In the genomic region with DNA sequence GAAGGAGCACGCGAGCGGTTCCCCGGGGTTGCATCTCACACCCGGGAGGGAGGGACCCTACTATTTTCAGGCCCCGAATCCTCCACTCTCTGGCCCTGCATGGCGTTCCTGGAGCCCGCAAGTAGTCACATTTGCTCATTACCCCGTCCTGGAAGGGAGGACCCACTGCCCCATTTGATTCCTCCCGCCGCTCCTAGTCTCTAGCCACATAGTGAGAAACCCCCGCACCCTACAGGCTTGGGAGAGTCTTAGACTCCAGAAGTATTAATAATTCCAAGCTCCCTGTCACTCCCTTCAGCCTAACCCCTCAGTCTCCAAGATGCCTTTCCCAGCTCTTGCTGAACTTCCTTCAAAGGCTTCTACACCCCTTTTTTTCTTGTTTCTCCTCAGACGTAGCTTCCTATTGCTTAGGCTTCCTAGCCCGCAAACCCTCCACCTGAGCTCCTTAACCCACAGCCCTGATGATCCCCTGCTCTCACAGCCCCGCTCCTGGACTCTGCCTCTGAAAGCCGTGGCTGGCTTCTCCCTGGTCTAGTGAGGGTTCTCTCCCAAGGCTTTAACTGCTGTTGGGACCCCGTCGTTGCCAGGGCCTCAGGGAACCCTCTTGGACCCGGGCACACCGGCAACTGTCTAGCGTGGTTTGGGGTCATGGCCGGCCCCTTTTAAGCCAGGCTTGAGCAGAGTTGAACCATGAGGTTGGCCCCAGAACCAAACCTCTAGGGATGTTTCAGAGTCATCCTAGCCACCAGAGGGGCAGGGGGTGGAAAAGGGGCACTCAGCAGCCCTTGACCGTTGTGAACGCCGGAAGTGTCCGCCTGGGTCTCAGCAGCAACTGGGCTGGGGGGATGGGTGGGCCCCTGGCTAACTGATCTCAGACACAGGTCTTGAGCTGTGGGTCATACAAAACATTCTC, we compare ENCODE assay signal across 2 cellular contexts.
TF ChIP-seq lines count a peak whose summit lies in the region.

No MANE protein-coding gene starts in this region.

TF ChIP-seq in GM23338, 12 proteins besides CTCF, POLR2A, EP300 and RAD21 (continues in another document):
- TF ChIP-seq, protein P1, sequence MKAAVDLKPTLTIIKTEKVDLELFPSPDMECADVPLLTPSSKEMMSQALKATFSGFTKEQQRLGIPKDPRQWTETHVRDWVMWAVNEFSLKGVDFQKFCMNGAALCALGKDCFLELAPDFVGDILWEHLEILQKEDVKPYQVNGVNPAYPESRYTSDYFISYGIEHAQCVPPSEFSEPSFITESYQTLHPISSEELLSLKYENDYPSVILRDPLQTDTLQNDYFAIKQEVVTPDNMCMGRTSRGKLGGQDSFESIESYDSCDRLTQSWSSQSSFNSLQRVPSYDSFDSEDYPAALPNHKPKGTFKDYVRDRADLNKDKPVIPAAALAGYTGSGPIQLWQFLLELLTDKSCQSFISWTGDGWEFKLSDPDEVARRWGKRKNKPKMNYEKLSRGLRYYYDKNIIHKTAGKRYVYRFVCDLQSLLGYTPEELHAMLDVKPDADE (IDR thresholded peaks at IDR 0.05), result no peak
- TF ChIP-seq JUNB (IDR thresholded peaks at IDR 0.05; ENCODE audit: unreplicated experiment) (no peak), POLR2AphosphoS5 (IDR thresholded peaks at IDR 0.05; ENCODE audit: low read depth) (no peak), CREB1 (CRISPR knock-in tag; IDR thresholded peaks at IDR 0.05; ENCODE audit: low read depth) (no peak), STAT1 (IDR thresholded peaks at IDR 0.05; ENCODE audit: unreplicated experiment) (no peak), EZH2 (IDR thresholded peaks at IDR 0.05; ENCODE audit: low read depth, unreplicated experiment) (no peak), NANOG (IDR thresholded peaks at IDR 0.05; ENCODE audit: borderline replicate concordance) (no peak)
- TF ChIP-seq, protein P2, sequence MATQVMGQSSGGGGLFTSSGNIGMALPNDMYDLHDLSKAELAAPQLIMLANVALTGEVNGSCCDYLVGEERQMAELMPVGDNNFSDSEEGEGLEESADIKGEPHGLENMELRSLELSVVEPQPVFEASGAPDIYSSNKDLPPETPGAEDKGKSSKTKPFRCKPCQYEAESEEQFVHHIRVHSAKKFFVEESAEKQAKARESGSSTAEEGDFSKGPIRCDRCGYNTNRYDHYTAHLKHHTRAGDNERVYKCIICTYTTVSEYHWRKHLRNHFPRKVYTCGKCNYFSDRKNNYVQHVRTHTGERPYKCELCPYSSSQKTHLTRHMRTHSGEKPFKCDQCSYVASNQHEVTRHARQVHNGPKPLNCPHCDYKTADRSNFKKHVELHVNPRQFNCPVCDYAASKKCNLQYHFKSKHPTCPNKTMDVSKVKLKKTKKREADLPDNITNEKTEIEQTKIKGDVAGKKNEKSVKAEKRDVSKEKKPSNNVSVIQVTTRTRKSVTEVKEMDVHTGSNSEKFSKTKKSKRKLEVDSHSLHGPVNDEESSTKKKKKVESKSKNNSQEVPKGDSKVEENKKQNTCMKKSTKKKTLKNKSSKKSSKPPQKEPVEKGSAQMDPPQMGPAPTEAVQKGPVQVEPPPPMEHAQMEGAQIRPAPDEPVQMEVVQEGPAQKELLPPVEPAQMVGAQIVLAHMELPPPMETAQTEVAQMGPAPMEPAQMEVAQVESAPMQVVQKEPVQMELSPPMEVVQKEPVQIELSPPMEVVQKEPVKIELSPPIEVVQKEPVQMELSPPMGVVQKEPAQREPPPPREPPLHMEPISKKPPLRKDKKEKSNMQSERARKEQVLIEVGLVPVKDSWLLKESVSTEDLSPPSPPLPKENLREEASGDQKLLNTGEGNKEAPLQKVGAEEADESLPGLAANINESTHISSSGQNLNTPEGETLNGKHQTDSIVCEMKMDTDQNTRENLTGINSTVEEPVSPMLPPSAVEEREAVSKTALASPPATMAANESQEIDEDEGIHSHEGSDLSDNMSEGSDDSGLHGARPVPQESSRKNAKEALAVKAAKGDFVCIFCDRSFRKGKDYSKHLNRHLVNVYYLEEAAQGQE (IDR thresholded peaks at IDR 0.05; ENCODE audit: unreplicated experiment), result no peak

TF ChIP-seq in HepG2, 621 proteins besides CTCF, POLR2A, EP300 and RAD21 (continues in another document):
- no peak for TF ChIP-seq HNRNPH1 (optimal IDR thresholded peaks at IDR 0.05; ENCODE audit: low read depth, low read length)
- TF ChIP-seq RARA (CRISPR knock-in tag; IDR thresholded peaks at IDR 0.05), result peak; percentile 48; the same call in 1 of the 2 replicates
- no peak for TF ChIP-seq FOXO1 (CRISPR knock-in tag; IDR thresholded peaks at IDR 0.05)
- TF ChIP-seq, protein P3, sequence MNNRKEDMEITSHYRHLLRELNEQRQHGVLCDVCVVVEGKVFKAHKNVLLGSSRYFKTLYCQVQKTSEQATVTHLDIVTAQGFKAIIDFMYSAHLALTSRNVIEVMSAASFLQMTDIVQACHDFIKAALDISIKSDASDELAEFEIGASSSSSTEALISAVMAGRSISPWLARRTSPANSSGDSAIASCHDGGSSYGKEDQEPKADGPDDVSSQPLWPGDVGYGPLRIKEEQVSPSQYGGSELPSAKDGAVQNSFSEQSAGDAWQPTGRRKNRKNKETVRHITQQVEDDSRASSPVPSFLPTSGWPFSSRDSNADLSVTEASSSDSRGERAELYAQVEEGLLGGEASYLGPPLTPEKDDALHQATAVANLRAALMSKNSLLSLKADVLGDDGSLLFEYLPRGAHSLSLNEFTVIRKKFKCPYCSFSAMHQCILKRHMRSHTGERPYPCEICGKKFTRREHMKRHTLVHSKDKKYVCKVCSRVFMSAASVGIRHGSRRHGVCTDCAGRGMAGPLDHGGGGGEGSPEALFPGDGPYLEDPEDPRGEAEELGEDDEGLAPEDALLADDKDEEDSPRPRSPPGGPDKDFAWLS (CRISPR knock-in tag; IDR thresholded peaks at IDR 0.05; ENCODE audit: borderline replicate concordance), result no peak
- no peak for TF ChIP-seq FOXJ3 (CRISPR knock-in tag; IDR thresholded peaks at IDR 0.05; ENCODE audit: borderline replicate concordance)
- no peak for TF ChIP-seq ZFYVE20 (CRISPR knock-in tag; IDR thresholded peaks at IDR 0.05; ENCODE audit: borderline replicate concordance, low read depth)
- TF ChIP-seq TAF1 (CRISPR knock-in tag; IDR thresholded peaks at IDR 0.05), result peak; percentile 38; the same call in 1 of the 2 replicates
- no peak for TF ChIP-seq ZNF484 (CRISPR knock-in tag; IDR thresholded peaks at IDR 0.05; ENCODE audit: borderline replicate concordance, low read depth)
- no peak for TF ChIP-seq ZNF598 (CRISPR knock-in tag; IDR thresholded peaks at IDR 0.05; ENCODE audit: borderline replicate concordance)
- TF ChIP-seq, protein P4, sequence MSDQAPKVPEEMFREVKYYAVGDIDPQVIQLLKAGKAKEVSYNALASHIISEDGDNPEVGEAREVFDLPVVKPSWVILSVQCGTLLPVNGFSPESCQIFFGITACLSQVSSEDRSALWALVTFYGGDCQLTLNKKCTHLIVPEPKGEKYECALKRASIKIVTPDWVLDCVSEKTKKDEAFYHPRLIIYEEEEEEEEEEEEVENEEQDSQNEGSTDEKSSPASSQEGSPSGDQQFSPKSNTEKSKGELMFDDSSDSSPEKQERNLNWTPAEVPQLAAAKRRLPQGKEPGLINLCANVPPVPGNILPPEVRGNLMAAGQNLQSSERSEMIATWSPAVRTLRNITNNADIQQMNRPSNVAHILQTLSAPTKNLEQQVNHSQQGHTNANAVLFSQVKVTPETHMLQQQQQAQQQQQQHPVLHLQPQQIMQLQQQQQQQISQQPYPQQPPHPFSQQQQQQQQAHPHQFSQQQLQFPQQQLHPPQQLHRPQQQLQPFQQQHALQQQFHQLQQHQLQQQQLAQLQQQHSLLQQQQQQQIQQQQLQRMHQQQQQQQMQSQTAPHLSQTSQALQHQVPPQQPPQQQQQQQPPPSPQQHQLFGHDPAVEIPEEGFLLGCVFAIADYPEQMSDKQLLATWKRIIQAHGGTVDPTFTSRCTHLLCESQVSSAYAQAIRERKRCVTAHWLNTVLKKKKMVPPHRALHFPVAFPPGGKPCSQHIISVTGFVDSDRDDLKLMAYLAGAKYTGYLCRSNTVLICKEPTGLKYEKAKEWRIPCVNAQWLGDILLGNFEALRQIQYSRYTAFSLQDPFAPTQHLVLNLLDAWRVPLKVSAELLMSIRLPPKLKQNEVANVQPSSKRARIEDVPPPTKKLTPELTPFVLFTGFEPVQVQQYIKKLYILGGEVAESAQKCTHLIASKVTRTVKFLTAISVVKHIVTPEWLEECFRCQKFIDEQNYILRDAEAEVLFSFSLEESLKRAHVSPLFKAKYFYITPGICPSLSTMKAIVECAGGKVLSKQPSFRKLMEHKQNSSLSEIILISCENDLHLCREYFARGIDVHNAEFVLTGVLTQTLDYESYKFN (CRISPR knock-in tag; conservative IDR thresholded peaks at IDR 0.05), result peak; percentile 61
- TF ChIP-seq ZBTB7A (CRISPR knock-in tag; IDR thresholded peaks at IDR 0.05), result peak; percentile 40; the same call in 1 of the 2 replicates
- no peak for TF ChIP-seq POLR2AphosphoS5 (IDR thresholded peaks at IDR 0.05; ENCODE audit: low read depth, low read length)
- TF ChIP-seq, protein P5, sequence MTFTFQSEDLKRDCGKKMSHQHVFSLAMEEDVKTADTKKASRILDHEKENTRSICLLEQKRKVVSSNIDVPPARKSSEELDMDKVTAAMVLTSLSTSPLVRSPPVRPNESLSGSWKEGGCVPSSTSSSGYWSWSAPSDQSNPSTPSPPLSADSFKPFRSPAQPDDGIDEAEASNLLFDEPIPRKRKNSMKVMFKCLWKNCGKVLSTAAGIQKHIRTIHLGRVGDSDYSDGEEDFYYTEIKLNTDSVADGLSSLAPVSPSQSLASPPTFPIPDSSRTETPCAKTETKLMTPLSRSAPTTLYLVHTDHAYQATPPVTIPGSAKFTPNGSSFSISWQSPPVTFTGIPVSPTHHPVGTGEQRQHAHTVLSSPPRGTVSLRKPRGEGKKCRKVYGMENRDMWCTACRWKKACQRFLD (CRISPR knock-in tag; IDR thresholded peaks at IDR 0.05; ENCODE audit: borderline replicate concordance), result no peak
- TF ChIP-seq, protein P6, sequence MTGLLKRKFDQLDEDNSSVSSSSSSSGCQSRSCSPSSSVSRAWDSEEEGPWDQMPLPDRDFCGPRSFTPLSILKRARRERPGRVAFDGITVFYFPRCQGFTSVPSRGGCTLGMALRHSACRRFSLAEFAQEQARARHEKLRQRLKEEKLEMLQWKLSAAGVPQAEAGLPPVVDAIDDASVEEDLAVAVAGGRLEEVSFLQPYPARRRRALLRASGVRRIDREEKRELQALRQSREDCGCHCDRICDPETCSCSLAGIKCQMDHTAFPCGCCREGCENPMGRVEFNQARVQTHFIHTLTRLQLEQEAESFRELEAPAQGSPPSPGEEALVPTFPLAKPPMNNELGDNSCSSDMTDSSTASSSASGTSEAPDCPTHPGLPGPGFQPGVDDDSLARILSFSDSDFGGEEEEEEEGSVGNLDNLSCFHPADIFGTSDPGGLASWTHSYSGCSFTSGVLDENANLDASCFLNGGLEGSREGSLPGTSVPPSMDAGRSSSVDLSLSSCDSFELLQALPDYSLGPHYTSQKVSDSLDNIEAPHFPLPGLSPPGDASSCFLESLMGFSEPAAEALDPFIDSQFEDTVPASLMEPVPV (CRISPR knock-in tag; IDR thresholded peaks at IDR 0.05), result no peak
- TF ChIP-seq, protein P7, sequence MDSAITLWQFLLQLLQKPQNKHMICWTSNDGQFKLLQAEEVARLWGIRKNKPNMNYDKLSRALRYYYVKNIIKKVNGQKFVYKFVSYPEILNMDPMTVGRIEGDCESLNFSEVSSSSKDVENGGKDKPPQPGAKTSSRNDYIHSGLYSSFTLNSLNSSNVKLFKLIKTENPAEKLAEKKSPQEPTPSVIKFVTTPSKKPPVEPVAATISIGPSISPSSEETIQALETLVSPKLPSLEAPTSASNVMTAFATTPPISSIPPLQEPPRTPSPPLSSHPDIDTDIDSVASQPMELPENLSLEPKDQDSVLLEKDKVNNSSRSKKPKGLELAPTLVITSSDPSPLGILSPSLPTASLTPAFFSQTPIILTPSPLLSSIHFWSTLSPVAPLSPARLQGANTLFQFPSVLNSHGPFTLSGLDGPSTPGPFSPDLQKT (CRISPR knock-in tag; IDR thresholded peaks at IDR 0.05; ENCODE audit: borderline replicate concordance), result no peak
- TF ChIP-seq, protein P8, sequence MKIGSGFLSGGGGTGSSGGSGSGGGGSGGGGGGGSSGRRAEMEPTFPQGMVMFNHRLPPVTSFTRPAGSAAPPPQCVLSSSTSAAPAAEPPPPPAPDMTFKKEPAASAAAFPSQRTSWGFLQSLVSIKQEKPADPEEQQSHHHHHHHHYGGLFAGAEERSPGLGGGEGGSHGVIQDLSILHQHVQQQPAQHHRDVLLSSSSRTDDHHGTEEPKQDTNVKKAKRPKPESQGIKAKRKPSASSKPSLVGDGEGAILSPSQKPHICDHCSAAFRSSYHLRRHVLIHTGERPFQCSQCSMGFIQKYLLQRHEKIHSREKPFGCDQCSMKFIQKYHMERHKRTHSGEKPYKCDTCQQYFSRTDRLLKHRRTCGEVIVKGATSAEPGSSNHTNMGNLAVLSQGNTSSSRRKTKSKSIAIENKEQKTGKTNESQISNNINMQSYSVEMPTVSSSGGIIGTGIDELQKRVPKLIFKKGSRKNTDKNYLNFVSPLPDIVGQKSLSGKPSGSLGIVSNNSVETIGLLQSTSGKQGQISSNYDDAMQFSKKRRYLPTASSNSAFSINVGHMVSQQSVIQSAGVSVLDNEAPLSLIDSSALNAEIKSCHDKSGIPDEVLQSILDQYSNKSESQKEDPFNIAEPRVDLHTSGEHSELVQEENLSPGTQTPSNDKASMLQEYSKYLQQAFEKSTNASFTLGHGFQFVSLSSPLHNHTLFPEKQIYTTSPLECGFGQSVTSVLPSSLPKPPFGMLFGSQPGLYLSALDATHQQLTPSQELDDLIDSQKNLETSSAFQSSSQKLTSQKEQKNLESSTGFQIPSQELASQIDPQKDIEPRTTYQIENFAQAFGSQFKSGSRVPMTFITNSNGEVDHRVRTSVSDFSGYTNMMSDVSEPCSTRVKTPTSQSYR (CRISPR knock-in tag; IDR thresholded peaks at IDR 0.05; ENCODE audit: borderline replicate concordance), result peak; percentile 93
- peak; percentile 50; the same call in 1 of the 2 replicates for TF ChIP-seq PHF21A (CRISPR knock-in tag; IDR thresholded peaks at IDR 0.05)
- no peak for TF ChIP-seq FOXP1 (IDR thresholded peaks at IDR 0.05)
- no peak for TF ChIP-seq FOXP1 (CRISPR knock-in tag; IDR thresholded peaks at IDR 0.05)
- 0 out of 2 replicates have a peak, but pooled peaks have one; percentile 33 for TF ChIP-seq ZNF878 (CRISPR knock-in tag; IDR thresholded peaks at IDR 0.05)
- TF ChIP-seq, protein P9, sequence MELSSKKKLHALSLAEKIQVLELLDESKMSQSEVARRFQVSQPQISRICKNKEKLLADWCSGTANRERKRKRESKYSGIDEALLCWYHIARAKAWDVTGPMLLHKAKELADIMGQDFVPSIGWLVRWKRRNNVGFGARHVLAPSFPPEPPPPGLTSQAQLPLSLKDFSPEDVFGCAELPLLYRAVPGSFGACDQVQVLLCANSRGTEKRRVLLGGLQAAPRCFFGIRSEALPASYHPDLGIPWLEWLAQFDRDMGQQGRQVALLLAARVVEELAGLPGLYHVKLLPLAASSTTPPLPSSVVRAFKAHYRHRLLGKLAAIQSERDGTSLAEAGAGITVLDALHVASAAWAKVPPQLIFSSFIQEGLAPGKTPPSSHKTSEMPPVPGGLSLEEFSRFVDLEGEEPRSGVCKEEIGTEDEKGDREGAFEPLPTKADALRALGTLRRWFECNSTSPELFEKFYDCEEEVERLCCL (CRISPR knock-in tag; IDR thresholded peaks at IDR 0.05; ENCODE audit: borderline replicate concordance), result no peak
- TF ChIP-seq PCBP1 (IDR thresholded peaks at IDR 0.05; ENCODE audit: borderline replicate concordance, low read depth, low read length), result no peak
- TF ChIP-seq, protein P10, sequence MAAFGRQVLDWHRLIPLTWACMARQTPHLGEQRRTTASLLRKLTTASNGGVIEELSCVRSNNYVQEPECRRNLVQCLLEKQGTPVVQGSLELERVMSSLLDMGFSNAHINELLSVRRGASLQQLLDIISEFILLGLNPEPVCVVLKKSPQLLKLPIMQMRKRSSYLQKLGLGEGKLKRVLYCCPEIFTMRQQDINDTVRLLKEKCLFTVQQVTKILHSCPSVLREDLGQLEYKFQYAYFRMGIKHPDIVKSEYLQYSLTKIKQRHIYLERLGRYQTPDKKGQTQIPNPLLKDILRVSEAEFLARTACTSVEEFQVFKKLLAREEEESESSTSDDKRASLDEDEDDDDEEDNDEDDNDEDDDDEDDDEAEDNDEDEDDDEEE (CRISPR knock-in tag; IDR thresholded peaks at IDR 0.05), result 0 out of 2 replicates have a peak, but pooled peaks have one; percentile 55
